Comparison of ENCODE assay signal across 11 cellular contexts in the genomic region with DNA sequence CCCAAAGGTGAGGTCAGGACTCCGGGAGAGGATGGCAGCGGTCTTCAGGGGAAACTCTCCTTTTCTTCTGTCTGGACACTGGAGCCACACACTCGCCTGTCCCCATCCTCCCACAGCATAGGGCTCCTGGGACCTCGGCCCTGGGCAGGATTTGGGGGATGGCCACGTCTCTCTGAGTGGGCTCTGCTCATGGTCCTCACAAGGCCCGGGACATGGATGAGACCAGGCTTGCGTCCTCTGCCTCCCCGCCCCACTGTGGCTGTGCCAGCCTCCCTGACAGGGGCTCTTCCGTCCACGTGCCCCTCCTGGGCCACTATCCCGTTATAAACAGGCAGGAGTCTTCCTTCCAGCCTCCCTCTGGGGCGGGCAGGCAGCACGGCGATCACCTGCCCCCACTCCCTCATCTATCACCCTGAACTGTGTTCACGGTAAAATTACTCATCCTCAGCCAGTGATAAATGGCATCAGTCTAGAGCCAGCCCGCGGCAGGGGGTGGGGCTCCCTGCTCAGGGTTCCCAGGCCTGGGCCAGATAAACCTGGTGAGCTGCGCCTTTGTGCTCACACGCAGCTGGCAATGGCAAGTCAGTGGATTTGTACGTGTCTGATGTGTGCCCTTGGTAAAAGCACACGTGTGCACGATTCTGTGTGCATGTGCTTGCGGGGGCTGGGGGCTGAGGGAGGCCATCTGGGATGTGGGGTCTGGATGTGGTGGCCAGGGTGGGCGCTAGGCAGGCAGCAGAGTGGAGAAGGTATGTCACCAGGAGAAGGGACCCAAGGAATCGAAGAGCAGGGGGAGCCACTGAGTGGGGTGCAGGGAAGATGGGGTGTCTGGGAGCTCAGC. TPM values are rescaled to one million over a fixed set of nuclear protein-coding genes. Genes with fewer than 3 reads are reported as not detected.
DNase-seq lines count a peak whose midpoint lies in the region; ATAC-seq and FAIRE-seq lines count a peak whose summit lies in the region.
"Had no signal": no experiment of that assay in that cellular context is flagged by ENCODE, and none has a peak within 500 bp of the region (broad histone marks: within the 10 kb centered on the region; RNA-seq: fewer than 3 reads in every experiment).

No MANE protein-coding gene starts in this region.

- peaks cover 31% of the 10 kb centered on the region for H3K27me3 Mint-ChIP-seq in activated CD4-positive, alpha-beta T cell treated with anti-CD3 and anti-CD28 coated beads for 36 hours

- intact Hi-C loops in activated CD4-positive, alpha-beta T cell treated with anti-CD3 and anti-CD28 coated beads for 36 hours (cut with DNase I, micrococcal nuclease) = no loop called here

- peaks cover 10% of the 10 kb centered on the region in 2 donors for H3K27me3 ChIP-seq in small intestine (ENCODE audit: control insufficient read depth in 2 of 2, insufficient read depth in 2 of 2, low read length in 2 of 2)
- H3K27me3 ChIP-seq: cardiac muscle cell had no signal

- H3K36me3 ChIP-seq in small intestine (ENCODE audit: control insufficient read depth in 2 of 2, insufficient read depth in 2 of 2, low read length in 2 of 2) = no peaks in the 10 kb centered on the region
- H3K36me3 ChIP-seq: cardiac muscle cell had no signal

- H3K4me3 Mint-ChIP-seq in activated CD4-positive, alpha-beta T cell treated with anti-CD3 and anti-CD28 coated beads for 36 hours = no peak overlapping the region

- FAIRE-seq in small intestine (lab: Jason Lieb, UNC) = no peak

- 13 to 50% (median 23%) methylated on average over 25 of the region's 25 CpGs for WGBS in small intestine, 3 donors

- POLR2A ChIA-PET in activated CD4-positive, alpha-beta T cell treated with anti-CD3 and anti-CD28 coated beads for 36 hours (lab: Charles Lee) = no interaction called here

- H3K27ac ChIP-seq in small intestine (ENCODE audit: low read depth in 1 of 2, low read length in 1 of 2) = no peak overlapping the region
- H3K27ac ChIP-seq: cardiac muscle cell had no signal

- CTCF ChIA-PET in activated CD4-positive, alpha-beta T cell treated with anti-CD3 and anti-CD28 coated beads for 36 hours (lab: Charles Lee) = interaction anchor here (0.7 to 1.7 kb wide), 2 partner anchors 9 to 11 kb away, joined by 3 to 5 read pairs; no protein-coding TSS in a partner anchor

- DNase-seq in activated CD4-positive, alpha-beta T cell treated with anti-CD3 and anti-CD28 coated beads for 36 hours = peak; percentile 38
- DNase-seq in activated CD4-positive, alpha-beta T cell treated with anti-CD3 and anti-CD28 coated beads, Interleukin-2, amount 50 U/mL, for 48 hours = no peak
- DNase-seq in NCI-H510A treated with DMSO at 0.1 percent for 48 hours (lab: John Stamatoyannopoulos, UW) = peak; percentile 54
- peak; percentile 12 for DNase-seq in epidermal melanocyte (ENCODE audit: insufficient read length, low spot score)
- peak; percentile 59 for DNase-seq in small intestine

- peaks cover 3% of the 10 kb centered on the region for H3K4me1 Mint-ChIP-seq in activated CD4-positive, alpha-beta T cell treated with anti-CD3 and anti-CD28 coated beads for 36 hours

- peak; percentile 42 for ATAC-seq in activated CD4-positive, alpha-beta T cell treated with anti-CD3 and anti-CD28 coated beads for 36 hours
- ATAC-seq in GM18870 (IDR thresholded peaks at IDR 0.05; ENCODE audit: unreplicated experiment) (no peak), GM19397 (IDR thresholded peaks at IDR 0.05; ENCODE audit: unreplicated experiment) (no peak), HG02610 (IDR thresholded peaks at IDR 0.05; ENCODE audit: unreplicated experiment) (no peak)

- H3K4me1 ChIP-seq in small intestine (ENCODE audit: control insufficient read depth in 2 of 2, insufficient read depth in 1 of 2, low read depth in 1 of 2, low read length in 1 of 2) = no peaks in the 10 kb centered on the region

- no peaks in the 10 kb centered on the region for H3K36me3 Mint-ChIP-seq in activated CD4-positive, alpha-beta T cell treated with anti-CD3 and anti-CD28 coated beads for 36 hours (ENCODE audit: low read depth)

- no peaks in the 10 kb centered on the region for H3K9me3 ChIP-seq in small intestine (ENCODE audit: control insufficient read depth, low read depth)

- no peaks in the 10 kb centered on the region for H3K9me3 Mint-ChIP-seq in activated CD4-positive, alpha-beta T cell treated with anti-CD3 and anti-CD28 coated beads for 36 hours (ENCODE audit: low read depth)

- no peak overlapping the region for H3K4me3 ChIP-seq in small intestine (ENCODE audit: low read depth in 1 of 2, low read length in 2 of 2)
- H3K4me3 ChIP-seq: cardiac muscle cell, lung had no signal

- H3K27ac Mint-ChIP-seq in activated CD4-positive, alpha-beta T cell treated with anti-CD3 and anti-CD28 coated beads for 36 hours = no peak overlapping the region

RNA-seq across cellular contexts. Expression of a gene that starts 12.6 kb away (rescaled TPM):
- total RNA-seq in activated CD4-positive, alpha-beta T cell treated with anti-CD3 and anti-CD28 coated beads for 36 hours = not detected
- polyA plus RNA-seq in small intestine = 1 to 10 TPM in 2 of 3 donors, under 1 TPM in 1; 0.89 to 8.8 (median 4.9) TPM
- total RNA-seq: T-helper 2 cell treated with Interferon-gamma antibody and Interleukin-4, amounts not matched to agents 100 ng/mL and 5 ng/mL, for 36 hours had no signal

RNA-seq across cellular contexts. Expression of a gene that starts 48.0 kb away (rescaled TPM):
- 100 to 1,000 TPM; 112 to 134 TPM for total RNA-seq in activated CD4-positive, alpha-beta T cell treated with anti-CD3 and anti-CD28 coated beads for 36 hours
- polyA plus RNA-seq in small intestine = 10 to 100 TPM; 34.0 to 69.3 (median 42.7) TPM

RNA-seq across cellular contexts. Expression of a gene that starts 49.3 kb away (rescaled TPM):
- total RNA-seq in activated CD4-positive, alpha-beta T cell treated with anti-CD3 and anti-CD28 coated beads for 36 hours = 10 to 100 TPM; 16.8 to 21.7 TPM
- polyA plus RNA-seq in small intestine = 10 to 100 TPM in 1 of 3 donors, 1 to 10 TPM in 2; 6.6 to 11.9 (median 7.0) TPM

RNA-seq across cellular contexts. Expression of a gene that starts 55.2 kb away (rescaled TPM):
- total RNA-seq in activated CD4-positive, alpha-beta T cell treated with anti-CD3 and anti-CD28 coated beads for 36 hours = 1 to 10 TPM; 1.1 to 1.4 TPM
- polyA plus RNA-seq in small intestine = under 1 TPM; 0.72 to 0.89 (median 0.81) TPM

Comparison
In these comparisons a context has a peak if more than half of its experiments do, and no peak if none do; other contexts are left out.
1. DNase-seq: peak in activated CD4-positive, alpha-beta T cell treated with anti-CD3 and anti-CD28 coated beads for 36 hours (single experiment), NCI-H510A treated with DMSO at 0.1 percent for 48 hours (single experiment), epidermal melanocyte (single experiment) and small intestine (single experiment); none in activated CD4-positive, alpha-beta T cell treated with anti-CD3 and anti-CD28 coated beads, Interleukin-2, amount 50 U/mL, for 48 hours (0 of 2).